8 cellular contexts compared by ENCODE assay signal in the genomic region with DNA sequence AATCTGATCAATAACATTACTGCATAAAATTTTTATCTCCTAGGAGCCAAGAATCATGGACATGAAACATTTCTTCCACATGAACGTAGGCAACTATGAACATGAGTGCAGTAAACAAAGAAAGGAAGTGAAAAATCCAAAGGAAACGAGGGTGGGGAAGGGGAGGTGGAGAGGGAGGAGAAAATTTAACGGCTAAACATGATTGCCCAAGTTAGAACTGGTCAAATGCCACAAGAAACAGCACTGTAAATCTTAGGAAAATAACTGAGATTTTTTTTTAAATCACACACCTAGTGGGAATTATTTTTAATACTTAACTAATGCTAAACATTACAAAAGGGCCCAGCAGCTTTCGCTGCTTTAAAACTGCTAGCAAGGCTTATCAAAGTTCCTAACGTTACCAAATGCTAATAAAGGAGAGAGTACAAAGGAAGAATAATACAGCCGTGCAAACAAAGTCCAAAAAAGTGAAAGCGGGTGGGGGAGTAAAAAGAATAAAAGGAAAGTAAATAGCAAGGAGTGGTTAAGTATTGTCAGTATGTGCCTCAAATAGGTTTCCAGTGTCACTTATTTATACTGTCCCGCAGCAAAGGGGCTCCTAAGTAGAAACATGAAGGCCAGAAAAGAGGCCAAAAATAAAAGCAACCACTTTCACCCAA. TPM values are rescaled to one million over a fixed set of nuclear protein-coding genes. Genes with fewer than 3 reads are reported as not detected.
DNase-seq lines count a peak whose midpoint lies in the region; ATAC-seq and TF ChIP-seq lines count a peak whose summit lies in the region.

No MANE protein-coding gene starts in this region.

- H3K4me1 Mint-ChIP-seq in CD8-positive, alpha-beta T cell (ENCODE audit: low read depth) = peaks cover 42% of the 10 kb centered on the region
- peaks cover 38% of the 10 kb centered on the region for H3K4me1 Mint-ChIP-seq in dendritic cell treated with granulocyte-macrophage colony-stimulating factor and Interleukin-4, amounts not matched to agents 40 ng/mL and 50 ng/mL, for 4 days (ENCODE audit: low read depth)
- peaks cover 41% of the 10 kb centered on the region for H3K4me1 Mint-ChIP-seq in neural crest cell

- TF ChIP-seq RAD21 in SK-N-SH (IDR thresholded peaks at IDR 0.05; ENCODE audit: low read length) = no peak

- intact Hi-C loops in CD8-positive, alpha-beta T cell (cut with DNase I, micrococcal nuclease) = loop anchor here in 1 of 2 experiments (10.0 kb wide), 1 partner anchor 486 kb away; a partner anchor contains a TSS
- intact Hi-C loops in dendritic cell treated with granulocyte-macrophage colony-stimulating factor and Interleukin-4, amounts not matched to agents 40 ng/mL and 50 ng/mL, for 4 days (cut with micrococcal nuclease) = loop anchor here (5.0 kb wide), 1 partner anchor 144 kb away; a partner anchor contains a TSS

- H3K27me3 Mint-ChIP-seq in CD8-positive, alpha-beta T cell (ENCODE audit: low read depth) = no peaks in the 10 kb centered on the region
- no peaks in the 10 kb centered on the region for H3K27me3 Mint-ChIP-seq in dendritic cell treated with granulocyte-macrophage colony-stimulating factor and Interleukin-4, amounts not matched to agents 40 ng/mL and 50 ng/mL, for 4 days
- no peaks in the 10 kb centered on the region for H3K27me3 Mint-ChIP-seq in neural crest cell (ENCODE audit: low read depth)

- H3K4me3 ChIP-seq in CD8-positive, alpha-beta T cell (ENCODE audit: low read depth, low read length) = no peak overlapping the region
- no peak overlapping the region for H3K4me3 ChIP-seq in SK-N-SH (ENCODE audit: low read depth in 2 of 2, low read length in 1 of 2)

- no peak overlapping the region for H3K4me2 ChIP-seq in SK-N-SH

- DNase-seq in CD8-positive, alpha-beta T cell = no peak
- DNase-seq in MV-4-11 (lab: John Stamatoyannopoulos, UW) = peak; percentile 79
- no peak for DNase-seq in neural crest cell (ENCODE audit: low read depth, low spot score)
- DNase-seq in SK-N-SH = no peak

- peak overlapping the region; percentile 7 for H3K27ac Mint-ChIP-seq in CD8-positive, alpha-beta T cell
- peak overlapping the region; percentile 81 for H3K27ac Mint-ChIP-seq in dendritic cell treated with granulocyte-macrophage colony-stimulating factor and Interleukin-4, amounts not matched to agents 40 ng/mL and 50 ng/mL, for 4 days
- peak overlapping the region; percentile 94 for H3K27ac Mint-ChIP-seq in neural crest cell (ENCODE audit: unreplicated experiment)

- TF ChIP-seq CTCF in CD8-positive, alpha-beta T cell (IDR thresholded peaks at IDR 0.05) = no peak
- TF ChIP-seq CTCF in neural crest cell (conservative IDR thresholded peaks at IDR 0.05) (no peak), SK-N-SH (IDR thresholded peaks at IDR 0.05) (no peak)

- no peak overlapping the region for H2AFZ ChIP-seq in SK-N-SH (ENCODE audit: low read depth)

- CTCF ChIA-PET in CD8-positive, alpha-beta T cell (lab: Charles Lee) = no interaction called here
- CTCF ChIA-PET in SK-N-SH (lab: Yijun Ruan, JAX) = interaction anchor here (1.0 to 1.4 kb wide), 3 partner anchors 55 to 145 kb away, joined by 3 read pairs; no protein-coding TSS in a partner anchor

- H3K4me3 Mint-ChIP-seq in CD8-positive, alpha-beta T cell = no peak overlapping the region
- peak overlapping the region; percentile 39 for H3K4me3 Mint-ChIP-seq in dendritic cell treated with granulocyte-macrophage colony-stimulating factor and Interleukin-4, amounts not matched to agents 40 ng/mL and 50 ng/mL, for 4 days
- H3K4me3 Mint-ChIP-seq in neural crest cell = no peak overlapping the region

- POLR2A ChIA-PET in CD8-positive, alpha-beta T cell (lab: Charles Lee) = interaction anchor here (1.0 kb wide), 1 partner anchor 14 kb away, joined by 3 read pairs; a partner anchor contains a TSS
- POLR2A ChIA-PET in SK-N-SH (lab: Yijun Ruan, JAX) = interaction anchor here (1.0 to 1.5 kb wide), 2 partner anchors 136 to 144 kb away, joined by 3 to 5 read pairs; a partner anchor contains a TSS

- H3K4me1 ChIP-seq in CD8-positive, alpha-beta T cell (ENCODE audit: insufficient read depth, low read length) = peaks cover 13% of the 10 kb centered on the region
- peaks cover 14 to 33% of the 10 kb centered on the region in 2 experiments; a peak in 3 of 4 replicates for H3K4me1 ChIP-seq in SK-N-SH (ENCODE audit: control insufficient read depth in 1 of 2, insufficient read depth in 2 of 2, low read depth in 1 of 2, low read length in 1 of 2)

- no peak overlapping the region for H3K27ac ChIP-seq in CD8-positive, alpha-beta T cell (ENCODE audit: low read depth, low read length)
- peak overlapping the region in 1 of 2 experiments; percentile 88; a peak in 2 of 4 replicates for H3K27ac ChIP-seq in SK-N-SH (ENCODE audit: low read depth in 2 of 2, low read length in 1 of 2)

- no peak for TF ChIP-seq EP300 in SK-N-SH (IDR thresholded peaks at IDR 0.05; ENCODE audit: borderline replicate concordance in 1 of 2, low read depth in 1 of 2, low read length in 1 of 2)

- no peak overlapping the region for H3K9ac ChIP-seq in SK-N-SH

- no peaks in the 10 kb centered on the region for H4K20me1 ChIP-seq in SK-N-SH (ENCODE audit: insufficient read depth)

- peaks cover 64% of the 10 kb centered on the region for H3K36me3 Mint-ChIP-seq in CD8-positive, alpha-beta T cell
- peaks cover 33% of the 10 kb centered on the region for H3K36me3 Mint-ChIP-seq in dendritic cell treated with granulocyte-macrophage colony-stimulating factor and Interleukin-4, amounts not matched to agents 40 ng/mL and 50 ng/mL, for 4 days (ENCODE audit: low read depth)
- peaks cover 24% of the 10 kb centered on the region for H3K36me3 Mint-ChIP-seq in neural crest cell (ENCODE audit: low read depth)

- H3K9me3 ChIP-seq in CD8-positive, alpha-beta T cell (ENCODE audit: low read length) = no peaks in the 10 kb centered on the region
- no peaks in the 10 kb centered on the region for H3K9me3 ChIP-seq in SK-N-SH

- H3K9me2 ChIP-seq in SK-N-SH = no peaks in the 10 kb centered on the region

- H3K36me3 ChIP-seq in CD8-positive, alpha-beta T cell (ENCODE audit: insufficient read depth, low read length) = peaks cover 15% of the 10 kb centered on the region
- peaks cover 25 to 34% of the 10 kb centered on the region in 2 experiments for H3K36me3 ChIP-seq in SK-N-SH (replicated peaks in 1 of 2; ENCODE audit: control insufficient read depth in 1 of 2, insufficient read depth in 2 of 2, low read length in 1 of 2)

- H3K9me3 Mint-ChIP-seq in CD8-positive, alpha-beta T cell = no peaks in the 10 kb centered on the region
- no peaks in the 10 kb centered on the region for H3K9me3 Mint-ChIP-seq in dendritic cell treated with granulocyte-macrophage colony-stimulating factor and Interleukin-4, amounts not matched to agents 40 ng/mL and 50 ng/mL, for 4 days
- no peaks in the 10 kb centered on the region for H3K9me3 Mint-ChIP-seq in neural crest cell

- H3F3A ChIP-seq in SK-N-SH (replicated peaks; ENCODE audit: insufficient read depth) = peaks cover 20% of the 10 kb centered on the region

- 70% methylated on average over 8 of the region's 8 CpGs for WGBS in SK-N-SH (ENCODE audit: low lambda C conversion rate)

- peaks cover 35% of the 10 kb centered on the region for H3K79me2 ChIP-seq in SK-N-SH (ENCODE audit: insufficient read depth)

- H3K27me3 ChIP-seq in CD8-positive, alpha-beta T cell (ENCODE audit: insufficient read depth, low read length) = no peaks in the 10 kb centered on the region
- no peaks in the 10 kb centered on the region for H3K27me3 ChIP-seq in SK-N-SH (ENCODE audit: insufficient read depth)

- no peak for ATAC-seq in CD8-positive, alpha-beta T cell
- no peak for ATAC-seq in esophagus mucosa
- no peak for ATAC-seq in GM18511 (IDR thresholded peaks at IDR 0.05; ENCODE audit: unreplicated experiment)
- no peak for ATAC-seq in GM21619 (IDR thresholded peaks at IDR 0.05; ENCODE audit: unreplicated experiment)

TF ChIP-seq in SK-N-SH, 30 proteins besides CTCF, POLR2A, EP300 and RAD21:
- TF ChIP-seq, protein P1, sequence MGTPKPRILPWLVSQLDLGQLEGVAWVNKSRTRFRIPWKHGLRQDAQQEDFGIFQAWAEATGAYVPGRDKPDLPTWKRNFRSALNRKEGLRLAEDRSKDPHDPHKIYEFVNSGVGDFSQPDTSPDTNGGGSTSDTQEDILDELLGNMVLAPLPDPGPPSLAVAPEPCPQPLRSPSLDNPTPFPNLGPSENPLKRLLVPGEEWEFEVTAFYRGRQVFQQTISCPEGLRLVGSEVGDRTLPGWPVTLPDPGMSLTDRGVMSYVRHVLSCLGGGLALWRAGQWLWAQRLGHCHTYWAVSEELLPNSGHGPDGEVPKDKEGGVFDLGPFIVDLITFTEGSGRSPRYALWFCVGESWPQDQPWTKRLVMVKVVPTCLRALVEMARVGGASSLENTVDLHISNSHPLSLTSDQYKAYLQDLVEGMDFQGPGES (IDR thresholded peaks at IDR 0.05; ENCODE audit: low read depth, low read length) = no peak
- no peak for TF ChIP-seq JUND (IDR thresholded peaks at IDR 0.05)
- TF ChIP-seq FOSL2 (IDR thresholded peaks at IDR 0.05; ENCODE audit: borderline replicate concordance, low read depth) = no peak
- no peak for TF ChIP-seq RCOR1 (IDR thresholded peaks at IDR 0.05; ENCODE audit: low read length)

RNA-seq across cellular contexts. Expression of a gene that starts 13.7 kb away (rescaled TPM):
- total RNA-seq in CD8-positive, alpha-beta T cell = 1 to 10 TPM; 6.3 to 8.3 TPM
- total RNA-seq in neural crest cell (28.2 and 30.8 TPM in 2 replicates), esophagus mucosa (10.4 TPM)
- 8.9 and 11.3 TPM in 2 replicates for polyA plus RNA-seq in SK-N-SH (2012; rRNA removed)
- polyA plus RNA-seq in SK-N-SH (2012; cell fraction: cytosol; rRNA removed) = 13.2 and 13.6 TPM in 2 replicates
- polyA plus RNA-seq in SK-N-SH (2012; cell fraction: nucleus; rRNA removed) = 4.9 and 7.4 TPM in 2 replicates

Comparison
In these comparisons a context has a peak if more than half of its experiments do, and no peak if none do; other contexts are left out.
1. H3K27ac Mint-ChIP-seq: peak in every context shown above with its lines; median percentile 94 in neural crest cell; 81 in dendritic cell treated with granulocyte-macrophage colony-stimulating factor and Interleukin-4, amounts not matched to agents 40 ng/mL and 50 ng/mL, for 4 days; 7 in CD8-positive, alpha-beta T cell.